Comparison of ENCODE assay signal across 1 cellular context in genomic region chr12:31964280-31964679, GRCh38.
TF ChIP-seq lines count a peak whose summit lies in the region.

No MANE protein-coding gene starts in this region.

TF ChIP-seq in WTC11, 78 proteins besides CTCF, POLR2A, EP300 and RAD21 (continued from another document):
- TF ChIP-seq, protein P1, sequence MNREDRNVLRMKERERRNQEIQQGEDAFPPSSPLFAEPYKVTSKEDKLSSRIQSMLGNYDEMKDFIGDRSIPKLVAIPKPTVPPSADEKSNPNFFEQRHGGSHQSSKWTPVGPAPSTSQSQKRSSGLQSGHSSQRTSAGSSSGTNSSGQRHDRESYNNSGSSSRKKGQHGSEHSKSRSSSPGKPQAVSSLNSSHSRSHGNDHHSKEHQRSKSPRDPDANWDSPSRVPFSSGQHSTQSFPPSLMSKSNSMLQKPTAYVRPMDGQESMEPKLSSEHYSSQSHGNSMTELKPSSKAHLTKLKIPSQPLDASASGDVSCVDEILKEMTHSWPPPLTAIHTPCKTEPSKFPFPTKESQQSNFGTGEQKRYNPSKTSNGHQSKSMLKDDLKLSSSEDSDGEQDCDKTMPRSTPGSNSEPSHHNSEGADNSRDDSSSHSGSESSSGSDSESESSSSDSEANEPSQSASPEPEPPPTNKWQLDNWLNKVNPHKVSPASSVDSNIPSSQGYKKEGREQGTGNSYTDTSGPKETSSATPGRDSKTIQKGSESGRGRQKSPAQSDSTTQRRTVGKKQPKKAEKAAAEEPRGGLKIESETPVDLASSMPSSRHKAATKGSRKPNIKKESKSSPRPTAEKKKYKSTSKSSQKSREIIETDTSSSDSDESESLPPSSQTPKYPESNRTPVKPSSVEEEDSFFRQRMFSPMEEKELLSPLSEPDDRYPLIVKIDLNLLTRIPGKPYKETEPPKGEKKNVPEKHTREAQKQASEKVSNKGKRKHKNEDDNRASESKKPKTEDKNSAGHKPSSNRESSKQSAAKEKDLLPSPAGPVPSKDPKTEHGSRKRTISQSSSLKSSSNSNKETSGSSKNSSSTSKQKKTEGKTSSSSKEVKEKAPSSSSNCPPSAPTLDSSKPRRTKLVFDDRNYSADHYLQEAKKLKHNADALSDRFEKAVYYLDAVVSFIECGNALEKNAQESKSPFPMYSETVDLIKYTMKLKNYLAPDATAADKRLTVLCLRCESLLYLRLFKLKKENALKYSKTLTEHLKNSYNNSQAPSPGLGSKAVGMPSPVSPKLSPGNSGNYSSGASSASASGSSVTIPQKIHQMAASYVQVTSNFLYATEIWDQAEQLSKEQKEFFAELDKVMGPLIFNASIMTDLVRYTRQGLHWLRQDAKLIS (CRISPR knock-in tag; IDR thresholded peaks at IDR 0.05; ENCODE audit: borderline replicate concordance), result no peak
- no peak for TF ChIP-seq USF2 (CRISPR knock-in tag; IDR thresholded peaks at IDR 0.05)
- no peak for TF ChIP-seq ZNF219 (CRISPR knock-in tag; IDR thresholded peaks at IDR 0.05; ENCODE audit: borderline replicate concordance)
- TF ChIP-seq ZNF138 (CRISPR knock-in tag; conservative IDR thresholded peaks at IDR 0.05), result no peak
- TF ChIP-seq FOXP1 (CRISPR knock-in tag; IDR thresholded peaks at IDR 0.05; ENCODE audit: borderline replicate concordance), result no peak
- no peak for TF ChIP-seq GRHL2 (CRISPR knock-in tag; IDR thresholded peaks at IDR 0.05; ENCODE audit: insufficient replicate concordance, severe bottlenecking)
- no peak for TF ChIP-seq TEAD4 (CRISPR knock-in tag; IDR thresholded peaks at IDR 0.05)
- no peak for TF ChIP-seq IRF1 (CRISPR knock-in tag; IDR thresholded peaks at IDR 0.05)
